Comparison of ENCODE assay signal across 8 cellular contexts in the genomic region with DNA sequence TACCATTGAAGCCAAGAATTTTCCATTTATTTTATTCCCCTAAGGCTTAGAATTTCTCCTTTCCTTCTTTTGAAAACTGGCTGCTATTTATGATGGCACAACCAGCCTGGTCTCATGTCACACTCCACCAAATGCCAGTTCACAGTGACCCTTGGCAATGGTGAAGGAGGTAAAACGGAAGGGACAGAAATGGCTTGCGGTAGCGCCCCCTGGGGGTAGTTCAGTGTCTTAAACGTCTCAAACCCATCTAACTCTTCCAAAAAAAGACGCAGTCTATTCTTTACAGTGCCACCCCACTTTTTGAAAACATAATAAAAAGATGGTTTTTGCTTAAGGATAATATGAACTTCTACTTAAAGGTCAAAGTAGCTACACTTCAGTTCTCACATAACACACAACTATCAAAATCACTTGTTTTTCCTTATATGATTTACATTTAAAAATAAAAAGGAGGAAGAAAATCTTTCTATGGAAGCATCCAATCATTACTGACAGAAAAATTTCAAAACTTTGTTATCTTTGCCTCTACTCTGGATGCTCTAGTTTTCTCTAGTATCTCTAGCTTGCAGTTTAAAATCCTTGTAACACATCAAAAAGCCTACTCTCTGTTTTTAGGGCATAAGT. TPM values are rescaled to one million over a fixed set of nuclear protein-coding genes. Genes with fewer than 3 reads are reported as not detected.
A peak's percentile ranks its signal among the peaks of the same experiment; 100 is the strongest.
DNase-seq lines count a peak whose midpoint lies in the region; ATAC-seq, FAIRE-seq and TF ChIP-seq lines count a peak whose summit lies in the region.

No MANE protein-coding gene starts in this region.

- ATAC-seq in RWPE2 (ENCODE audit: low read depth) (no peak), HG03457 (IDR thresholded peaks at IDR 0.05; ENCODE audit: unreplicated experiment) (no peak)

- H3K4me3 ChIP-seq in HFF-Myc (replicated peaks; ENCODE audit: low read depth, low read length) (no peak overlapping the region), RWPE2 (ENCODE audit: severe bottlenecking) (no peak overlapping the region)

- no peaks in the 10 kb centered on the region for H3K9me3 ChIP-seq in RWPE2 (ENCODE audit: severe bottlenecking)

- no peak overlapping the region for H3K4me3 Mint-ChIP-seq in activated naive CD8-positive, alpha-beta T cell treated with anti-CD3 and anti-CD28 coated beads for 36 hours

- TF ChIP-seq CTCF in HFF-Myc (IDR thresholded peaks at IDR 0.05; ENCODE audit: low read depth, low read length, missing control alignments) (peak; percentile 79), RWPE2 (IDR thresholded peaks at IDR 0.05; ENCODE audit: poor library complexity, severe bottlenecking) (peak; percentile 61)

- H3K4me1 ChIP-seq in RWPE2 (ENCODE audit: insufficient read depth, poor library complexity, severe bottlenecking), result peaks cover 3% of the 10 kb centered on the region

- no peaks in the 10 kb centered on the region for H3K27me3 ChIP-seq in RWPE2 (ENCODE audit: insufficient read depth, poor library complexity, severe bottlenecking)

- peak overlapping the region; percentile 4 for H3K27ac Mint-ChIP-seq in activated naive CD8-positive, alpha-beta T cell treated with anti-CD3 and anti-CD28 coated beads for 36 hours

- DNase-seq in D341Med (ENCODE audit: low spot score), result peak; percentile 57
- DNase-seq in HFF-Myc (ENCODE audit: extremely low read depth, low read depth), result peak; percentile 21
- DNase-seq in RWPE2 (ENCODE audit: low spot score), result no peak
- DNase-seq in activated naive CD8-positive, alpha-beta T cell treated with anti-CD3 and anti-CD28 coated beads for 36 hours, result peak; percentile 56
- peak; percentile 28 for DNase-seq in iris pigment epithelial cell (ENCODE audit: low read depth)
- DNase-seq in stimulated activated CD8-positive, alpha-beta memory T cell treated with anti-CD3 and anti-CD28 coated beads, Interleukin-2, amount 100 ng/mL, for 1 hour (ENCODE audit: low read depth in 2 of 2), result peak; percentile 24 to 32
- no peak for DNase-seq in RCC 7860 (ENCODE audit: low spot score)

- no peaks in the 10 kb centered on the region for H3K9me3 Mint-ChIP-seq in activated naive CD8-positive, alpha-beta T cell treated with anti-CD3 and anti-CD28 coated beads for 36 hours

- H3K36me3 ChIP-seq in RWPE2 (ENCODE audit: low read depth), result peaks cover 52% of the 10 kb centered on the region

- peaks cover 17% of the 10 kb centered on the region for H3K36me3 Mint-ChIP-seq in activated naive CD8-positive, alpha-beta T cell treated with anti-CD3 and anti-CD28 coated beads for 36 hours

- H3K27ac ChIP-seq in RWPE2 (ENCODE audit: poor library complexity, severe bottlenecking), result no peak overlapping the region

- no peaks in the 10 kb centered on the region for H3K27me3 Mint-ChIP-seq in activated naive CD8-positive, alpha-beta T cell treated with anti-CD3 and anti-CD28 coated beads for 36 hours

- H3K4me1 Mint-ChIP-seq in activated naive CD8-positive, alpha-beta T cell treated with anti-CD3 and anti-CD28 coated beads for 36 hours, result peaks cover 22% of the 10 kb centered on the region

- no peak for FAIRE-seq in RCC 7860 (lab: Jason Lieb, UNC)

RNA-seq across cellular contexts. Expression of a gene that starts 28.0 kb away (rescaled TPM):
- 10 to 100 TPM; 37.8 to 42.4 TPM for total RNA-seq in activated naive CD8-positive, alpha-beta T cell treated with anti-CD3 and anti-CD28 coated beads for 36 hours

Comparison
In these comparisons a context has a peak if more than half of its experiments do, and no peak if none do; other contexts are left out.
1. DNase-seq: peak in D341Med (single experiment), HFF-Myc (single experiment), activated naive CD8-positive, alpha-beta T cell treated with anti-CD3 and anti-CD28 coated beads for 36 hours (single experiment), iris pigment epithelial cell (single experiment) and stimulated activated CD8-positive, alpha-beta memory T cell treated with anti-CD3 and anti-CD28 coated beads, Interleukin-2, amount 100 ng/mL, for 1 hour (2 of 2); none in RWPE2 (single experiment) and RCC 7860 (single experiment).